22 cellular contexts compared by ENCODE assay signal in the genomic region with DNA sequence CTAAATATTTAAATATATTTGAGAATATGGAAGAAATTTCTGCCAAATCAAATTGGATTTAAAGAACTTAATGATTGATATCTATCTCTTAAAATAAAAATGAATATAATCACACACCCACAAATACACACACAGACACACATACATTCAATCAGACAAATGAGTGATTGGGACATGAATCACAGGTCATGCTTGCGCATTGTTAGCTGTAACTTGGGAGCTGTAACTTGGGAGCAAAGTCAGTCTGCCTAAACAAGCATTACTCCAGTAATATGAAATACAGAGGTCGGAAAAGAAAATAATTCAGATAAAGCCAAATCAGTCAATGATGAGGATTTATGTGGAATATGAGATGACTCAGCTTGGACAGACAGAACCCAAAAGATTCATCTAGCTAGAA. TPM values are rescaled to one million over a fixed set of nuclear protein-coding genes. Genes with fewer than 3 reads are reported as not detected.
DNase-seq lines count a peak whose midpoint lies in the region; ATAC-seq, FAIRE-seq and TF ChIP-seq lines count a peak whose summit lies in the region.
"Had no signal": no experiment of that assay in that cellular context is flagged by ENCODE, and none has a peak within 500 bp of the region (broad histone marks: within the 10 kb centered on the region; RNA-seq: fewer than 3 reads in every experiment).

No MANE protein-coding gene starts in this region.

- no peak overlapping the region for H3K56ac ChIP-seq in H1 (replicated peaks; ENCODE audit: insufficient read length, low read depth, low read length)

- H4K5ac ChIP-seq in H1 (ENCODE audit: insufficient read length, low read depth, low read length) = no peak overlapping the region

- TF ChIP-seq RAD21 in H1 (IDR thresholded peaks at IDR 0.05 in 1 of 2, conservative IDR thresholded peaks at IDR 0.05 in 1 of 2; ENCODE audit: low read depth in 2 of 2, low read length in 2 of 2) = no peak

- H3K4me1 ChIP-seq in H1 (replicated peaks in 1 of 4; ENCODE audit: control insufficient read depth in 3 of 4, insufficient read depth in 4 of 4, low read length in 3 of 4) = no peaks in the 10 kb centered on the region

- no peak overlapping the region for H3K4ac ChIP-seq in H1 (replicated peaks; ENCODE audit: insufficient read length, low read depth, low read length)

- H3K23me2 ChIP-seq in H1 (ENCODE audit: low read depth, low read length) = no peaks in the 10 kb centered on the region

- H4K8ac ChIP-seq in H1 (ENCODE audit: extremely low read depth, insufficient read depth, low read length) = no peak overlapping the region

- POLR2A ChIA-PET in H1 (lab: Charles Lee; ENCODE audit: partially characterized antibody) = no interaction called here

- ATAC-seq in HG02884 (IDR thresholded peaks at IDR 0.05; ENCODE audit: unreplicated experiment) = no peak
- ATAC-seq: HepG2, Right ventricle myocardium inferior had no signal

- CTCF ChIA-PET in H1 (lab: Charles Lee; ENCODE audit: partially characterized antibody) = interaction anchor here (1.0 kb wide), 1 partner anchor 52 kb away, joined by 3 read pairs; no protein-coding TSS in a partner anchor

- no peak overlapping the region for H2AK5ac ChIP-seq in H1 (ENCODE audit: low read depth, low read length)

- H2BK12ac ChIP-seq in H1 (ENCODE audit: low read depth, low read length) = no peak overlapping the region

- no peaks in the 10 kb centered on the region for H3K79me1 ChIP-seq in H1 (ENCODE audit: low read depth, low read length)

- TF ChIP-seq POLR2A in H1 (IDR thresholded peaks at IDR 0.05; ENCODE audit: control extremely low read depth in 1 of 2, low read depth in 2 of 2, low read length in 2 of 2) = no peak

- DNase-seq in HT1080 (ENCODE audit: low read depth) (peak; percentile 54), H1 (ENCODE audit: low read depth in 1 of 2, low spot score in 2 of 2) (no peak), kidney tubule cell (ENCODE audit: low spot score) (peak; percentile 11), stromal cell of bone marrow (ENCODE audit: low read depth) (peak; percentile 5), GOT3 (lab: John Stamatoyannopoulos, UW) (no peak), DMS114 treated with DMSO at 0.1 percent for 48 hours (lab: John Stamatoyannopoulos, UW; ENCODE audit: unreplicated experiment) (no peak)
- DNase-seq: AML-193, DMS79 treated with DMSO at 0.1 percent for 48 hours, H9, KBM-7, MV-4-11, NCI-H1694 treated with DMSO at 0.1 percent for 48 hours, NCI-H510A, NCI-H748 treated with DMSO at 0.1 percent for 48 hours had no signal

- no peak overlapping the region for H3K4me3 ChIP-seq in H1 (ENCODE audit: extremely low read depth in 1 of 4, insufficient read depth in 2 of 4, low read depth in 3 of 4, low read length in 4 of 4)

- no peak overlapping the region for H3K9ac ChIP-seq in H1 (replicated peaks in 1 of 4; ENCODE audit: extremely low read depth in 1 of 4, low read depth in 3 of 4, low read length in 3 of 4)

- H3K79me2 ChIP-seq in H1 (ENCODE audit: control insufficient read depth in 1 of 2, insufficient read depth in 2 of 2, low read length in 2 of 2) = no peaks in the 10 kb centered on the region

- 0 out of 2 replicates have a peak overlapping the region, but pooled peaks have one; percentile 15 for H2AFZ ChIP-seq in H1 (ENCODE audit: low read length)

- no peak overlapping the region for H3K27ac ChIP-seq in H1 (ENCODE audit: low read depth, low read length)

- H4K20me1 ChIP-seq in H1 (replicated peaks in 1 of 2; ENCODE audit: control insufficient read depth in 1 of 2, insufficient read depth in 2 of 2, low read length in 2 of 2) = no peaks in the 10 kb centered on the region

- H3K36me3 ChIP-seq in H1 (ENCODE audit: control insufficient read depth in 2 of 4, insufficient read depth in 4 of 4, low read length in 3 of 4) = no peaks in the 10 kb centered on the region

- FAIRE-seq in H1 (lab: Jason Lieb, UNC) = no peak
- FAIRE-seq: HepG2, RCC 7860 had no signal

- no peak overlapping the region for H3K18ac ChIP-seq in H1 (ENCODE audit: extremely low read depth, low read length)

- H4K91ac ChIP-seq in H1 (replicated peaks; ENCODE audit: insufficient read length, low read length) = no peak overlapping the region

- TF ChIP-seq CTCF in H1 (IDR thresholded peaks at IDR 0.05; ENCODE audit: control extremely low read depth in 1 of 3, insufficient read depth in 1 of 3, low read depth in 1 of 3, low read length in 3 of 3) = no peak

- no peak overlapping the region for H2BK5ac ChIP-seq in H1 (ENCODE audit: low read depth, low read length)

- no peak overlapping the region for H3K4me2 ChIP-seq in H1 (ENCODE audit: insufficient read depth in 1 of 2, low read depth in 2 of 2, low read length in 2 of 2)

- no peak for TF ChIP-seq EP300 in H1 (IDR thresholded peaks at IDR 0.05; ENCODE audit: borderline replicate concordance in 1 of 2, low read depth in 2 of 2, low read length in 2 of 2)

- no peaks in the 10 kb centered on the region for H3K9me3 ChIP-seq in H1 (ENCODE audit: insufficient read depth in 2 of 2, low read depth in 1 of 2, low read length in 1 of 2)

- no peak overlapping the region for H3K23ac ChIP-seq in H1 (ENCODE audit: insufficient read length)

- H3K14ac ChIP-seq in H1 (ENCODE audit: insufficient read length) = no peak overlapping the region

- H2BK20ac ChIP-seq in H1 (ENCODE audit: low read length) = no peak overlapping the region

- H2BK15ac ChIP-seq in H1 (ENCODE audit: low read length) = no peak overlapping the region

- no peak overlapping the region for H2BK120ac ChIP-seq in H1 (replicated peaks; ENCODE audit: low read depth, low read length)

- no peaks in the 10 kb centered on the region for H3K27me3 ChIP-seq in H1 (replicated peaks in 1 of 4; ENCODE audit: control insufficient read depth in 3 of 4, extremely low read depth in 1 of 4, insufficient read depth in 3 of 4, low read length in 3 of 4)

- 82% methylated on average over 2 of the region's 2 CpGs; no CpG with 5 or more reads in 1 of the 2 experiments for WGBS in H1 (ENCODE audit: extremely low coverage in 1 of 2, insufficient coverage in 1 of 2, insufficient read length in 1 of 2, insufficient replicate concordance in 2 of 2, low coverage in 1 of 2, low lambda C conversion rate in 2 of 2, missing lambda C conversion rate in 1 of 2), 2 experiments

RNA-seq across cellular contexts. Expression of gene OR56B1, which starts 1.4 kb away (rescaled TPM):
- not detected in 2 replicates for total RNA-seq in HT1080 (2014; rRNA removed; shearing (Covaris generic))
- polyA plus RNA-seq in HT1080 (2015; cell fraction: cytosol; rRNA removed) = not detected in 2 replicates
- polyA plus RNA-seq in HT1080 (2015; cell fraction: nucleus; rRNA removed) = not detected in 2 replicates
- total RNA-seq in H1 (2021; fragmentation: NEBNext Ultra II Directional; extraction: Animal tissue kit (Norgen Biotek cat#: 25700)) = not detected in 2 replicates
- 0.08 and 0.20 TPM in 2 replicates for polyA plus RNA-seq in H1 (2011; rRNA removed)
- 0.14 TPM for polyA plus RNA-seq in H1 (2011; cell fraction: cytosol; rRNA removed)
- polyA plus RNA-seq in H1 (2011; cell fraction: nucleus; rRNA removed) = 0.57 TPM
- 0.08 TPM in 2 of 4 replicates, not detected in the others for polyA plus RNA-seq in H1 (2012, experiment 1 of 2)
- not detected for polyA plus RNA-seq in H1 (2012, experiment 2 of 2)
- 0.08 TPM for polyA plus RNA-seq in H1 (2013, experiment 1 of 2)
- polyA plus RNA-seq in H1 (2013, experiment 2 of 2) = not detected
- polyA minus RNA-seq in H1 (2011; rRNA and poly(A)+ RNA removed) = 1.1 and 1.5 TPM in 2 replicates
- polyA minus RNA-seq in H1 (2011; cell fraction: cytosol; rRNA and poly(A)+ RNA removed) = not detected
- 3.6 TPM for polyA minus RNA-seq in H1 (2011; cell fraction: nucleus; rRNA and poly(A)+ RNA removed)
- total RNA-seq: G401, H9, HepG2, Right ventricle myocardium inferior, SK-MEL-5 had no signal
- polyA plus RNA-seq: CD14-positive monocyte, HepG2 had no signal

RNA-seq across cellular contexts. Expression of gene OR52N4, which starts 16.4 kb away (rescaled TPM):
- total RNA-seq in HT1080 (2014; rRNA removed; shearing (Covaris generic)) = not detected in 2 replicates
- polyA plus RNA-seq in HT1080 (2015; cell fraction: cytosol; rRNA removed) = 0.14 TPM in 1 of 2 replicates, not detected in the other
- not detected in 2 replicates for polyA plus RNA-seq in HT1080 (2015; cell fraction: nucleus; rRNA removed)
- total RNA-seq in H1 (2021; fragmentation: NEBNext Ultra II Directional; extraction: Animal tissue kit (Norgen Biotek cat#: 25700)) = not detected in 2 replicates
- 3.5 and 3.7 TPM in 2 replicates for polyA plus RNA-seq in H1 (2011; rRNA removed)
- 1.8 TPM for polyA plus RNA-seq in H1 (2011; cell fraction: cytosol; rRNA removed)
- polyA plus RNA-seq in H1 (2011; cell fraction: nucleus; rRNA removed) = 2.8 TPM
- 0.29 to 0.86 TPM (median 0.40 TPM) in 4 replicates for polyA plus RNA-seq in H1 (2012, experiment 1 of 2)
- 0.14 TPM for polyA plus RNA-seq in H1 (2012, experiment 2 of 2)
- polyA plus RNA-seq in H1 (2013, experiment 1 of 2) = 0.63 TPM
- 0.46 TPM for polyA plus RNA-seq in H1 (2013, experiment 2 of 2)
- 4.2 and 5.1 TPM in 2 replicates for polyA minus RNA-seq in H1 (2011; rRNA and poly(A)+ RNA removed)
- not detected for polyA minus RNA-seq in H1 (2011; cell fraction: cytosol; rRNA and poly(A)+ RNA removed)
- polyA minus RNA-seq in H1 (2011; cell fraction: nucleus; rRNA and poly(A)+ RNA removed) = 4.6 TPM
- total RNA-seq: G401, H9, OCI-LY7, Right ventricle myocardium inferior, SK-MEL-5 had no signal

RNA-seq across cellular contexts. Expression of gene OR52N5, which starts 45.5 kb away (rescaled TPM):
- not detected in 2 replicates for total RNA-seq in HT1080 (2014; rRNA removed; shearing (Covaris generic))
- polyA plus RNA-seq in HT1080 (2015; cell fraction: cytosol; rRNA removed) = not detected in 2 replicates
- polyA plus RNA-seq in HT1080 (2015; cell fraction: nucleus; rRNA removed) = not detected in 2 replicates
- total RNA-seq in H1 (2021; fragmentation: NEBNext Ultra II Directional; extraction: Animal tissue kit (Norgen Biotek cat#: 25700)) = not detected in 2 replicates
- polyA plus RNA-seq in H1 (2011; rRNA removed) = 0.06 and 0.12 TPM in 2 replicates
- polyA plus RNA-seq in H1 (2011; cell fraction: cytosol; rRNA removed) = not detected
- not detected for polyA plus RNA-seq in H1 (2011; cell fraction: nucleus; rRNA removed)
- polyA plus RNA-seq in H1 (2012, experiment 1 of 2) = not detected in 4 replicates
- polyA plus RNA-seq in H1 (2012, experiment 2 of 2) = not detected
- polyA plus RNA-seq in H1 (2013, experiment 1 of 2) = not detected
- polyA plus RNA-seq in H1 (2013, experiment 2 of 2) = not detected
- polyA minus RNA-seq in H1 (2011; rRNA and poly(A)+ RNA removed) = 0.22 and 1.9 TPM in 2 replicates
- not detected for polyA minus RNA-seq in H1 (2011; cell fraction: cytosol; rRNA and poly(A)+ RNA removed)
- 1.2 TPM for polyA minus RNA-seq in H1 (2011; cell fraction: nucleus; rRNA and poly(A)+ RNA removed)
- total RNA-seq: G401, H9, HepG2, OCI-LY7, Right ventricle myocardium inferior, SK-MEL-5 had no signal
- polyA plus RNA-seq: CD14-positive monocyte, HepG2 had no signal

RNA-seq across cellular contexts. Expression of gene TRIM22, which starts 48.1 kb away (rescaled TPM):
- 12.3 and 18.4 TPM in 2 replicates for total RNA-seq in HT1080 (2014; rRNA removed; shearing (Covaris generic))
- 25.4 and 27.9 TPM in 2 replicates for polyA plus RNA-seq in HT1080 (2015; cell fraction: cytosol; rRNA removed)
- 114 and 117 TPM in 2 replicates for polyA plus RNA-seq in HT1080 (2015; cell fraction: nucleus; rRNA removed)
- 56.0 and 57.4 TPM in 2 replicates for total RNA-seq in H1 (2021; fragmentation: NEBNext Ultra II Directional; extraction: Animal tissue kit (Norgen Biotek cat#: 25700))
- polyA plus RNA-seq in H1 (2011; rRNA removed) = 42.9 and 82.7 TPM in 2 replicates
- 71.8 TPM for polyA plus RNA-seq in H1 (2011; cell fraction: cytosol; rRNA removed)
- polyA plus RNA-seq in H1 (2011; cell fraction: nucleus; rRNA removed) = 42.6 TPM
- 97.7 to 129 TPM (median 106 TPM) in 4 replicates for polyA plus RNA-seq in H1 (2012, experiment 1 of 2)
- polyA plus RNA-seq in H1 (2012, experiment 2 of 2) = 4.4 TPM
- polyA plus RNA-seq in H1 (2013, experiment 1 of 2) = 36.7 TPM
- polyA plus RNA-seq in H1 (2013, experiment 2 of 2) = 34.4 TPM
- 57.1 and 121 TPM in 2 replicates for polyA minus RNA-seq in H1 (2011; rRNA and poly(A)+ RNA removed)
- polyA minus RNA-seq in H1 (2011; cell fraction: cytosol; rRNA and poly(A)+ RNA removed) = 32.9 TPM
- 78.5 TPM for polyA minus RNA-seq in H1 (2011; cell fraction: nucleus; rRNA and poly(A)+ RNA removed)

RNA-seq across cellular contexts. Expression of gene TRIM5, which starts 52.8 kb away (rescaled TPM):
- total RNA-seq in HT1080 (2014; rRNA removed; shearing (Covaris generic)) = 22.5 and 29.2 TPM in 2 replicates
- 28.8 and 37.1 TPM in 2 replicates for polyA plus RNA-seq in HT1080 (2015; cell fraction: cytosol; rRNA removed)
- 67.7 and 69.3 TPM in 2 replicates for polyA plus RNA-seq in HT1080 (2015; cell fraction: nucleus; rRNA removed)
- 33.3 and 35.5 TPM in 2 replicates for total RNA-seq in H1 (2021; fragmentation: NEBNext Ultra II Directional; extraction: Animal tissue kit (Norgen Biotek cat#: 25700))
- polyA plus RNA-seq in H1 (2011; rRNA removed) = 14.5 and 23.5 TPM in 2 replicates
- polyA plus RNA-seq in H1 (2011; cell fraction: cytosol; rRNA removed) = 19.5 TPM
- 11.4 TPM for polyA plus RNA-seq in H1 (2011; cell fraction: nucleus; rRNA removed)
- 21.7 to 30.2 TPM (median 24.1 TPM) in 4 replicates for polyA plus RNA-seq in H1 (2012, experiment 1 of 2)
- 3.6 TPM for polyA plus RNA-seq in H1 (2012, experiment 2 of 2)
- 26.2 TPM for polyA plus RNA-seq in H1 (2013, experiment 1 of 2)
- polyA plus RNA-seq in H1 (2013, experiment 2 of 2) = 25.7 TPM
- polyA minus RNA-seq in H1 (2011; rRNA and poly(A)+ RNA removed) = 31.8 and 49.7 TPM in 2 replicates
- polyA minus RNA-seq in H1 (2011; cell fraction: cytosol; rRNA and poly(A)+ RNA removed) = 14.3 TPM
- polyA minus RNA-seq in H1 (2011; cell fraction: nucleus; rRNA and poly(A)+ RNA removed) = 16.3 TPM

Comparison
In these comparisons a context has a peak if more than half of its experiments do, and no peak if none do; other contexts are left out.
1. DNase-seq: peak in HT1080 (single experiment), kidney tubule cell (single experiment) and stromal cell of bone marrow (single experiment); none in H1 (0 of 2), GOT3 (single experiment) and DMS114 treated with DMSO at 0.1 percent for 48 hours (single experiment).